23 cellular contexts compared by ENCODE assay signal in the genomic region with DNA sequence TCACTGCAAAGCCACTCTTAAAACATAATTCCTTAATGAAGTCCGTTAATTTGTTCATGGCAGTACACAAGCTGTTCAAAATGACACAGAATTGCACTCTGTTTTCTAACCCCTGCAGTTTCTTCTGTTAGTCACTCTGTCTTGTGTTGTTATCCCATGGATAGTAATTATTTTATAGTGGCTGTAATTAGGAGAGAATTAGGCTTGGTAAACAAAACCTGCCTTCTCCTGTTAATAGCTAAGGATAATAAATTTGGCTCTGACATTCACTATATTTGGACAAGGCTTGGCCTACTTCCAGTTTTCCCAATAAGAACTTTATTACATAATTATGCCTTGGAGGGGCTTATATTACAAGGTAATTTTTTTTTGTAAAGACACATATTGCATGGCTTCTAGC.
DNase-seq lines count a peak whose midpoint lies in the region; ATAC-seq and TF ChIP-seq lines count a peak whose summit lies in the region.
"Had no signal": no experiment of that assay in that cellular context is flagged by ENCODE, and none has a peak within 500 bp of the region (broad histone marks: within the 10 kb centered on the region; RNA-seq: fewer than 3 reads in every experiment).

No MANE protein-coding gene starts in this region.

- H3K27me3 Mint-ChIP-seq in nephron (ENCODE audit: low read depth) = no peaks in the 10 kb centered on the region
- H3K27me3 Mint-ChIP-seq: activated T-helper 17 cell treated with anti-CD3 and anti-CD28 coated beads, Interleukin-2, amount 50 U/mL, for 72 hours; central memory CD8-positive, alpha-beta T cell; IgD-negative memory B cell had no signal

- no peak for ATAC-seq in GM21619 (IDR thresholded peaks at IDR 0.05; ENCODE audit: unreplicated experiment)
- no peak for ATAC-seq in HG03571 (IDR thresholded peaks at IDR 0.05; ENCODE audit: unreplicated experiment)
- ATAC-seq: A549; activated naive CD4-positive, alpha-beta T cell treated with anti-CD3 and anti-CD28 coated beads, Interleukin-2, amount 50 U/mL, for 72 hours; activated T-helper 17 cell treated with anti-CD3 and anti-CD28 coated beads, Interleukin-2, amount 50 U/mL, for 72 hours; left ventricle myocardium superior; sciatic nerve; upper lobe of right lung had no signal

- H3K4me3 Mint-ChIP-seq in nephron = no peak overlapping the region
- H3K4me3 Mint-ChIP-seq: activated T-helper 17 cell treated with anti-CD3 and anti-CD28 coated beads, Interleukin-2, amount 50 U/mL, for 72 hours; central memory CD8-positive, alpha-beta T cell; IgD-negative memory B cell had no signal

- H3K27ac Mint-ChIP-seq in nephron = peak overlapping the region; percentile 49 to 85 (median 54)
- H3K27ac Mint-ChIP-seq: activated naive CD4-positive, alpha-beta T cell treated with anti-CD3 and anti-CD28 coated beads, Interleukin-2, amount 50 U/mL, for 72 hours; activated T-helper 17 cell treated with anti-CD3 and anti-CD28 coated beads, Interleukin-2, amount 50 U/mL, for 72 hours; IgD-negative memory B cell had no signal

- H3K4me1 Mint-ChIP-seq in nephron = peaks cover 42% of the 10 kb centered on the region
- H3K4me1 Mint-ChIP-seq: activated T-helper 17 cell treated with anti-CD3 and anti-CD28 coated beads, Interleukin-2, amount 50 U/mL, for 72 hours; central memory CD8-positive, alpha-beta T cell; IgD-negative memory B cell had no signal

- H3K36me3 Mint-ChIP-seq in nephron (ENCODE audit: low read depth) = no peaks in the 10 kb centered on the region
- H3K36me3 Mint-ChIP-seq: activated naive CD4-positive, alpha-beta T cell treated with anti-CD3 and anti-CD28 coated beads, Interleukin-2, amount 50 U/mL, for 72 hours; IgD-negative memory B cell had no signal

- DNase-seq in NCI-H526 treated with DMSO at 0.1 percent for 48 hours (lab: John Stamatoyannopoulos, UW) (peak; percentile 16), NCI-H526 (lab: John Stamatoyannopoulos, UW) (no peak), NCI-H1436 treated with DMSO at 0.1 percent for 48 hours (lab: John Stamatoyannopoulos, UW) (peak; percentile 94), NCI-H345 treated with DMSO at 0.1 percent for 48 hours (lab: John Stamatoyannopoulos, UW; ENCODE audit: unreplicated experiment) (peak; percentile 9), ureter (ENCODE audit: low spot score) (no peak)
- DNase-seq: activated CD4-positive, alpha-beta T cell treated with anti-CD3 and anti-CD28 coated beads, Interleukin-2, amount 50 U/mL, for 1 hour; activated CD8-positive, alpha-beta memory T cell treated with anti-CD3 and anti-CD28 coated beads, Interleukin-2, amount 50 U/mL, for 4 hours; dorsolateral prefrontal cortex; H7; left ventricle myocardium superior; MG63; substantia nigra; T-helper 9 cell; upper lobe of right lung had no signal

- no peak for TF ChIP-seq CTCF in nephron (IDR thresholded peaks at IDR 0.05; ENCODE audit: unreplicated experiment in 3 of 3)

- H3K9me3 Mint-ChIP-seq in nephron = no peaks in the 10 kb centered on the region
- H3K9me3 Mint-ChIP-seq: IgD-negative memory B cell had no signal

Comparison
In these comparisons a context has a peak if more than half of its experiments do, and no peak if none do; other contexts are left out.
1. DNase-seq: peak in NCI-H526 treated with DMSO at 0.1 percent for 48 hours (single experiment), NCI-H1436 treated with DMSO at 0.1 percent for 48 hours (single experiment) and NCI-H345 treated with DMSO at 0.1 percent for 48 hours (single experiment); none in NCI-H526 (0 of 2) and ureter (single experiment).